Comparison of ENCODE assay signal across 8 cellular contexts in the genomic region with DNA sequence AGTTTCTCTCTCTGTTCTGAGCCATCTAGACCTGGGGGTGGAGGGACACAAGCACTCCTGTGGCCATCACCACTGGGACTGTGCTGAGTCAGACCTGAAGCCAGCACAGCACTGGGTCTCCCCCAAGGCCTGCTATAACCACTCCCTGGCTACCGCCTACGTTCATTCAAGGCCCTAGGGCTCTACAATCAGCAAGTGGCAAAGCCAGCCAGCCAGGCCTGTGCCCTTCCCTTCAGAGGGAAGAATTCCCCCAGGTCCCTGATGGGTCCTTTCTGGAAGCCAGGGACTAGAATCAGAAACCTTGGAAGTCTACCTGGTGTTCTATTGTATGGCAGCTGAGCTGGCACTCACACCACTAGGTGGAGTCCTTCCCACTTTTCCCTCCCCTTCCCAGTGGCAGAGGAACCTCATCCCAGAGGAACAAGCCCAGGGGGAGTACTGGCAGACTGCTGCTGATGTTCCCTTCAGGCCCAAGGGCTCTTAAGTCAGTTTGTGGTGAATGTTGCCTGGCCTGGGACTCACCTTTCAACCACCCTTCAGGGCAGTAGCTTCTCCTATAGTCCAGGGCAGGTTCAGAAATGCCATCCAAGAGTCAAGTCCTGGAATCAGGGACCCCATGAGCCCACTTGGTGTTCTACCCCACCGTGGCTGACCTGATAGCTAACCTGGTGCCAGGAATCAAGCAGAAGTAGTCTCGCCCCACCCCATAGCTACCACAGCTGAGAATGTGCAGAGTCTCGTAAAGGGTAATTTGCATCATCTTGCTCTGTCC. TPM values are rescaled to one million over a fixed set of nuclear protein-coding genes. Genes with fewer than 3 reads are reported as not detected.
DNase-seq lines count a peak whose midpoint lies in the region; ATAC-seq and TF ChIP-seq lines count a peak whose summit lies in the region.

No MANE protein-coding gene starts in this region.

- H3K27me3 Mint-ChIP-seq in immature natural killer cell (ENCODE audit: low read depth in 3 of 3) = peaks cover 0 to 6% (median 1%) of the 10 kb centered on the region in 3 donors

- H3K4me3 Mint-ChIP-seq in immature natural killer cell = no peak overlapping the region

- H3K9me3 Mint-ChIP-seq in immature natural killer cell = no peaks in the 10 kb centered on the region

- CTCF ChIA-PET in AG04449 (lab: Yijun Ruan, JAX) = interaction anchor here (0.6 to 6.0 kb wide), 17 partner anchors 9 to 285 kb away, joined by 3 to 77 read pairs (median 4); no protein-coding TSS in a partner anchor

- TF ChIP-seq CTCF in AG04449 (IDR thresholded peaks at IDR 0.05; ENCODE audit: insufficient read depth, low read length, missing control alignments) = peak; percentile 78

- no peaks in the 10 kb centered on the region for H3K36me3 Mint-ChIP-seq in immature natural killer cell

- DNase-seq in AG04449 (ENCODE audit: low read depth, low spot score) = no peak
- peak; percentile 31 for DNase-seq in GM03348 (ENCODE audit: low spot score)
- DNase-seq in SW480 (ENCODE audit: low spot score) = peak; percentile 32
- DNase-seq in iPS-NIHi7 (ENCODE audit: extremely low spot score) = peak; percentile 72
- DNase-seq in NCI-H446 treated with DMSO at 0.1 percent for 48 hours (lab: John Stamatoyannopoulos, UW) = no peak
- no peak for DNase-seq in immature natural killer cell

- ATAC-seq in HG02759 (IDR thresholded peaks at IDR 0.05; ENCODE audit: unreplicated experiment) = peak; percentile 94
- ATAC-seq in HG03135 (IDR thresholded peaks at IDR 0.05; ENCODE audit: unreplicated experiment) = no peak

- H3K4me3 ChIP-seq in AG04449 (ENCODE audit: low read depth, low read length) = no peak overlapping the region

- peaks cover 45 to 66% of the 10 kb centered on the region in 2 donors for H3K4me1 Mint-ChIP-seq in immature natural killer cell

- POLR2A ChIA-PET in AG04449 (lab: Yijun Ruan, JAX) = no interaction called here

- no peak overlapping the region for H3K27ac Mint-ChIP-seq in immature natural killer cell

RNA-seq across cellular contexts. Expression of gene JMY, which starts 20.0 kb away (rescaled TPM):
- 1 to 10 TPM; 2.9 to 6.7 (median 4.3) TPM for polyA plus RNA-seq in immature natural killer cell

Comparison
In these comparisons a context has a peak if more than half of its experiments do, and no peak if none do; other contexts are left out.
1. DNase-seq: peak in GM03348 (single experiment), SW480 (single experiment) and iPS-NIHi7 (single experiment); none in AG04449 (single experiment), NCI-H446 treated with DMSO at 0.1 percent for 48 hours (single experiment) and immature natural killer cell (0 of 3).